In the genomic region with DNA sequence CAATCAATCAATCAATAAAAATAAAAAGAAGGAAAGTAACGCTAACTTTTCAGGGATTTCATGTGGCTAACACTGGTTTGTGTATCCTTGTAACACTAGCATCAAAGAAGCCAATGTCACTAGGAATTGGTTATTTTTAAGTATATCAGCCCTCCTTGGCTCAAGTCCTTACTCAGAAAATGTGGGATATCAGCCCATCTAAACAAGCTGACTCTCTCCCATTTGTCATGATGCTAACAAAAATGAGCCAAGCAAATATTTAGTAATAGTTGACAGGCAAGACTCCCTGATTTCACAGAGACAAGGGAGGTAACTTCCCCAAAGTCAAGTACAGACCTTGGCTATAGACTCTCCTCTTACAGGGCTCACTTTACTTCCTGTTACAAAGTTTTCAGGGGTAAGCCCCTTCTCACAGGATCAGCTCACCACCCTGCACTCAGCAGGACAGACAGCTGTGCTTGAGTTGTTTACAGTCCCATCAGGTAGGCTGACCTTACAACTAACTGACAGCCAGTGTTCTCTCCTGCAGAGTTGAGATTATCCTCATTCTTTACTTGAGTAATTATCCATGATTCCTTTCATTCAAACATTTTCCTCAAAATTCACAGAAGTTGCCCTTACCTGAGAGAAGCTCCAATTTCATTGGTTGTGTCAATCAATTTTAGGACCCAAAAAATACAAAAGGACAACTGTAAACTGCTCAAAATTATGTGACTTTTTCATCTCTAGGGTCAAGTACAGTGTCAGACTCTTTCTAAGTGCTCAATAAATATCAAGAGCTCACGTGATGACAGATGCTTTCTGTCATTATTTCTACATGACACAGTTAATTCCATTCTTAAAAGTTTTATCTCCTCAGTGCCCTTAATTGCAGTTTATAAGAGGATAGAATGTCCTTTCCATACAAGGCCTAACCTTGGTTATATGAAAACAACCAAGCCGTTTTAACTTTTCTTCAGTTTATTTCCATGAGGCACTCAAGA, we compare ENCODE assay signal across 1 cellular context.
TF ChIP-seq lines count a peak whose summit lies in the region.

No MANE protein-coding gene starts in this region.

TF ChIP-seq in H1, 55 proteins besides CTCF, POLR2A, EP300 and RAD21 (continued from another document):
- no peak for TF ChIP-seq KDM5A (IDR thresholded peaks at IDR 0.05; ENCODE audit: low read length)
- TF ChIP-seq NANOG (IDR thresholded peaks at IDR 0.05; ENCODE audit: insufficient read depth, low read depth, low read length, poor library complexity, severe bottlenecking): no peak
